ENCODE assay signal across 9 cellular contexts in the genomic region with DNA sequence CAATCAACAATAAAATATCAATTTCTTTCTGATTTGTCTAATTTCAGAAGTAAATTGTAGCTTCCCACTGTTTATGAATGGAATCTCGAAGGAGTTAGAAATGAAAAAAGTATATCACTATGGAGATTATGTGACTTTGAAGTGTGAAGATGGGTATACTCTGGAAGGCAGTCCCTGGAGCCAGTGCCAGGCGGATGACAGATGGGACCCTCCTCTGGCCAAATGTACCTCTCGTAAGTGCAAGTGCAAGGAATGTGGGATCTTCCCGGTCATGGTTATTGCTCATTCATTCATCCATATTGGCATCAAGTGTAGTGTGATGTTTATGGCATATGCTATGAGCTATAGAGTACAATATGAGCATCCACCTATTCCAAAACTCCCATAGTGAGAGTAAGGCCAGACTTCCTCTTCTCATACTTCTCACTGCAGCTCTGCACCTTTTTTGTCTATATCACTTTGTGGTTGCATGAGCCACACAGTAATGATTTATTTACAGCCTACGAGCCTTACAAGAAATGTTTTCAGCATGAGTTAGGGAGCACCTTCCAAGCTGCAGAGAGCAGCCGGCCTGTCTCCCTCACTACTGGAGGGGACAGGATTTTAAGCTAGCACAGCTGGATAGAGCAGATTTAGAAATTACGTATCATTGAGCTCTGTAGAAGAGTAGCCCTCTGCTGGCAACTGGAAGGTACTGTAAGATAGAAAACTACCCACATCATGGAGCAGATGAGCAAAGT. TPM values are rescaled to one million over a fixed set of nuclear protein-coding genes. Genes with fewer than 3 reads are reported as not detected.
A peak's percentile ranks its signal among the peaks of the same experiment; 100 is the strongest.
DNase-seq lines count a peak whose midpoint lies in the region; ATAC-seq, FAIRE-seq and TF ChIP-seq lines count a peak whose summit lies in the region.
"Had no signal": no experiment of that assay in that cellular context is flagged by ENCODE, and none has a peak within 500 bp of the region (broad histone marks: within the 10 kb centered on the region; RNA-seq: fewer than 3 reads in every experiment).

No MANE protein-coding gene starts in this region.

- H4K20me1 ChIP-seq in K562 (replicated peaks; ENCODE audit: control insufficient read depth, insufficient read depth, low read length): no peaks in the 10 kb centered on the region

- H3K4me1 ChIP-seq in K562 (replicated peaks in 1 of 2; ENCODE audit: control insufficient read depth in 2 of 2, insufficient read depth in 2 of 2, low read length in 2 of 2): peaks cover 0 to 7% of the 10 kb centered on the region in 2 experiments; a peak in 3 of 5 replicates

- TF ChIP-seq CTCF in K562 (IDR thresholded peaks at IDR 0.05 in 2 of 3, conservative IDR thresholded peaks at IDR 0.05 in 1 of 3; ENCODE audit: insufficient read depth in 2 of 3, low read depth in 1 of 3, low read length in 3 of 3): peak; percentile 69 to 87 (median 85)

- no peaks in the 10 kb centered on the region for H3K27me3 ChIP-seq in K562 (ENCODE audit: control insufficient read depth in 2 of 2, insufficient read depth in 2 of 2, low read length in 2 of 2)

- ATAC-seq in GM19463 (IDR thresholded peaks at IDR 0.05; ENCODE audit: unreplicated experiment): peak; percentile 91
- ATAC-seq in HG03469 (IDR thresholded peaks at IDR 0.05; ENCODE audit: unreplicated experiment): peak; percentile 91
- peak; percentile 97 for ATAC-seq in K562
- ATAC-seq in stimulated activated naive CD8-positive, alpha-beta T cell treated with anti-CD3 and anti-CD28 coated beads, Interleukin-15, Interleukin-2, amounts not matched to agents 100 U/mL and 50 U/mL, for 24 hours: peak; percentile 86

- in situ Hi-C loops in K562 (cut with MboI): loop anchor here (5.0 kb wide), 1 partner anchor 52 kb away; no protein-coding TSS in a partner anchor

- no peak overlapping the region for H3K9ac ChIP-seq in K562 (ENCODE audit: insufficient read depth in 1 of 2, low read depth in 2 of 2, low read length in 2 of 2)

- DNase-seq in NCI-H526 (lab: John Stamatoyannopoulos, UW): peak; percentile 6 to 47
- no peak for DNase-seq in NCI-H526 treated with DMSO at 0.1 percent for 48 hours (lab: John Stamatoyannopoulos, UW)
- DNase-seq in NCI-H748 treated with DMSO at 0.1 percent for 48 hours (lab: John Stamatoyannopoulos, UW): peak; percentile 8
- peak; percentile 59 to 77 (median 66) for DNase-seq in K562 (ENCODE audit: extremely low read depth in 1 of 4, low spot score in 3 of 4)
- peak; percentile 45 for DNase-seq in iris pigment epithelial cell (ENCODE audit: low read depth)
- no peak for DNase-seq in stimulated activated naive CD8-positive, alpha-beta T cell treated with anti-CD3 and anti-CD28 coated beads, Interleukin-15, Interleukin-2, amounts not matched to agents 100 U/mL and 50 U/mL, for 24 hours

- CTCF ChIA-PET in K562 (lab: Yijun Ruan, JAX; ENCODE audit: low intra/inter-chr PET ratio): interaction anchor here (0.7 to 1.8 kb wide), 3 partner anchors 41 to 342 kb away, joined by 3 to 5 read pairs (median 3); no protein-coding TSS in a partner anchor

- peak; percentile 87 for FAIRE-seq in K562 (lab: Jason Lieb, UNC)
- FAIRE-seq: colon had no signal

- no peak overlapping the region for H3K27ac ChIP-seq in K562 (ENCODE audit: extremely low read depth, low read depth, low read length)

- H3K4me2 ChIP-seq in K562 (ENCODE audit: insufficient read depth, low read length): peak overlapping the region; percentile 33

- H2AFZ ChIP-seq in K562 (ENCODE audit: low read depth, low read length): peak overlapping the region; percentile 74

- BruUV-seq in K562 (replicated peaks; lab: Mats Ljungman, UMichigan): no TSS peak

- H3K36me3 ChIP-seq in K562 (ENCODE audit: control insufficient read depth, insufficient read depth, low read length): peaks cover 6% of the 10 kb centered on the region; the same call in 2 of the 3 replicates

- WGBS in K562 (ENCODE audit: insufficient coverage, low coverage, missing lambda C conversion rate): 55% methylated on average over 7 of the region's 7 CpGs

- intact Hi-C loops in K562 (cut with micrococcal nuclease): loop anchor here (1.0 kb wide), 2 partner anchors 41 to 52 kb away; no protein-coding TSS in a partner anchor

- no peak for TF ChIP-seq POLR2A in K562 (conservative IDR thresholded peaks at IDR 0.05)

- no peaks in the 10 kb centered on the region for H3K9me1 ChIP-seq in K562 (ENCODE audit: control insufficient read depth, insufficient read depth, low read length)

- POLR2A ChIA-PET in K562 (lab: Yijun Ruan, JAX): interaction anchor here (0.5 to 1.6 kb wide), 7 partner anchors 9 to 314 kb away, joined by 3 to 13 read pairs (median 3); no protein-coding TSS in a partner anchor

- no peak for TF ChIP-seq EP300 in K562 (IDR thresholded peaks at IDR 0.05; ENCODE audit: low read length)

- H3K4me3 ChIP-seq in K562: no peak overlapping the region

- H3K9me3 ChIP-seq in K562 (replicated peaks; ENCODE audit: control insufficient read depth, insufficient read depth, low read depth, low read length): peaks cover 9% of the 10 kb centered on the region

- H3K79me2 ChIP-seq in K562 (ENCODE audit: control insufficient read depth, insufficient read depth, low read length): no peaks in the 10 kb centered on the region

- peak; percentile 44 to 78 for TF ChIP-seq RAD21 in K562 (CRISPR knock-in tag; conservative IDR thresholded peaks at IDR 0.05 in 1 of 2, IDR thresholded peaks at IDR 0.05 in 1 of 2)

TF ChIP-seq in K562, 482 proteins besides CTCF, POLR2A, EP300 and RAD21 (continues in another document):
- TF ChIP-seq, protein P1, sequence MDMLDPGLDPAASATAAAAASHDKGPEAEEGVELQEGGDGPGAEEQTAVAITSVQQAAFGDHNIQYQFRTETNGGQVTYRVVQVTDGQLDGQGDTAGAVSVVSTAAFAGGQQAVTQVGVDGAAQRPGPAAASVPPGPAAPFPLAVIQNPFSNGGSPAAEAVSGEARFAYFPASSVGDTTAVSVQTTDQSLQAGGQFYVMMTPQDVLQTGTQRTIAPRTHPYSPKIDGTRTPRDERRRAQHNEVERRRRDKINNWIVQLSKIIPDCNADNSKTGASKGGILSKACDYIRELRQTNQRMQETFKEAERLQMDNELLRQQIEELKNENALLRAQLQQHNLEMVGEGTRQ (CRISPR knock-in tag; IDR thresholded peaks at IDR 0.05): no peak
- TF ChIP-seq NFE2 (IDR thresholded peaks at IDR 0.05; ENCODE audit: low read depth): peak; percentile 5; the same call in 1 of the 2 replicates
- TF ChIP-seq EHMT2 (IDR thresholded peaks at IDR 0.05): peak; percentile 50
- TF ChIP-seq CBFA2T3 (IDR thresholded peaks at IDR 0.05): peak; percentile 59
- TF ChIP-seq ZNF592 (IDR thresholded peaks at IDR 0.05): 0 out of 2 replicates have a peak, but pooled peaks have one; percentile 44
- TF ChIP-seq SREBF1 (IDR thresholded peaks at IDR 0.05; ENCODE audit: borderline replicate concordance, low read depth, low read length): no peak
- no peak for TF ChIP-seq CTBP1 (IDR thresholded peaks at IDR 0.05; ENCODE audit: borderline replicate concordance)
- TF ChIP-seq RBM17 (IDR thresholded peaks at IDR 0.05; ENCODE audit: borderline replicate concordance, low read depth, low read length): no peak
- TF ChIP-seq CREBBP (IDR thresholded peaks at IDR 0.05; ENCODE audit: low read depth, low read length): no peak

RNA-seq across cellular contexts. Expression of gene CR1L, which starts 24.9 kb away (rescaled TPM):
- total RNA-seq in K562 (2011; cell fraction: chromatin; rRNA removed; ENCODE audit: low replicate concordance): 155 and 191 TPM in 2 replicates
- total RNA-seq in K562 (2011; cell fraction: nucleolus; rRNA removed): 84.4 and 92.0 TPM in 2 replicates
- total RNA-seq in K562 (2011; cell fraction: nucleoplasm; rRNA removed): 106 and 111 TPM in 2 replicates
- 10.1 and 11.9 TPM in 2 replicates for total RNA-seq in K562 (2014; rRNA removed)
- total RNA-seq in K562 (2014; rRNA removed; fragmentation: Illumina TruSeq; extraction: Trizol): 22.6 and 26.2 TPM in 2 replicates
- 12.7 and 14.2 TPM in 2 replicates for total RNA-seq in K562 (2015; rRNA removed; fragmentation: Illumina TruSeq; extraction: Trizol)
- 30.0 and 33.7 TPM in 2 replicates for total RNA-seq in K562 (2021)
- polyA plus RNA-seq in K562 (2011; rRNA removed): 37.8 and 45.4 TPM in 2 replicates
- polyA plus RNA-seq in K562 (2011; cell fraction: cytosol; rRNA removed): 45.9 and 63.7 TPM in 2 replicates
- polyA plus RNA-seq in K562 (2011; cell fraction: nucleus; rRNA removed): 126 and 140 TPM in 2 replicates
- 15.0 and 22.9 TPM in 2 replicates for polyA plus RNA-seq in K562 (2012)
- 37.0 and 51.1 TPM in 2 replicates for polyA plus RNA-seq in K562 (2014; fragmentation: Illumina TruSeq; extraction: Trizol)
- polyA plus RNA-seq in K562 (2014; fragmentation: Nextera tagmentation; extraction: Ambion mirVana): 10 to 100 TPM; 53.4 to 74.8 TPM
- 34.3 and 35.1 TPM in 2 replicates for polyA plus RNA-seq in K562 (2014; rRNA removed)
- polyA minus RNA-seq in K562 (2011; rRNA and poly(A)+ RNA removed): 54.6 and 74.7 TPM in 2 replicates
- 27.0 and 30.3 TPM in 2 replicates for polyA minus RNA-seq in K562 (2011; cell fraction: cytosol; rRNA and poly(A)+ RNA removed)
- 88.5 and 136 TPM in 2 replicates for polyA minus RNA-seq in K562 (2011; cell fraction: nucleus; rRNA and poly(A)+ RNA removed)

Comparison
In these comparisons a context has a peak if more than half of its experiments do, and no peak if none do; other contexts are left out.
1. DNase-seq: peak in NCI-H526 (2 of 2), NCI-H748 treated with DMSO at 0.1 percent for 48 hours (single experiment), K562 (4 of 4) and iris pigment epithelial cell (single experiment); none in NCI-H526 treated with DMSO at 0.1 percent for 48 hours (single experiment) and stimulated activated naive CD8-positive, alpha-beta T cell treated with anti-CD3 and anti-CD28 coated beads, Interleukin-15, Interleukin-2, amounts not matched to agents 100 U/mL and 50 U/mL, for 24 hours (single experiment).
2. Peak in every context shown above with its lines, with median percentiles within 50 percentile points of each other: ATAC-seq.